Comparison of ENCODE assay signal across 1 cellular context in genomic region chr17:32755045-32755805, GRCh38.
TF ChIP-seq lines count a peak whose summit lies in the region.

No MANE protein-coding gene starts in this region.

TF ChIP-seq in K562, 482 proteins besides CTCF, POLR2A, EP300 and RAD21 (continued from another document):
- TF ChIP-seq PRDM10 (IDR thresholded peaks at IDR 0.05; ENCODE audit: partially characterized antibody), result no peak
- no peak for TF ChIP-seq SIN3A (IDR thresholded peaks at IDR 0.05; ENCODE audit: borderline replicate concordance in 2 of 2, control insufficient read depth in 1 of 2, low read depth in 2 of 2, low read length in 2 of 2)
- no peak for TF ChIP-seq ZNF41 (CRISPR knock-in tag; conservative IDR thresholded peaks at IDR 0.05)
- TF ChIP-seq RFX1 (IDR thresholded peaks at IDR 0.05), result no peak
- TF ChIP-seq RAD51 (IDR thresholded peaks at IDR 0.05; ENCODE audit: borderline replicate concordance, low read depth), result peak; percentile 42; the same call in 1 of the 2 replicates
- no peak for TF ChIP-seq THAP7 (CRISPR knock-in tag; IDR thresholded peaks at IDR 0.05)
- TF ChIP-seq BACH1 (tag; IDR thresholded peaks at IDR 0.05), result no peak
- TF ChIP-seq JUN (IDR thresholded peaks at IDR 0.05; ENCODE audit: borderline replicate concordance, low read depth, low read length), result peak; percentile 82; the same call in 1 of the 2 replicates
- no peak for TF ChIP-seq JUN (CRISPR knock-in tag; IDR thresholded peaks at IDR 0.05; ENCODE audit: borderline replicate concordance)
- peak; percentile 42 for TF ChIP-seq SMC3 (conservative IDR thresholded peaks at IDR 0.05; ENCODE audit: insufficient read depth, low read depth, low read length)
- TF ChIP-seq ESRRB (CRISPR knock-in tag; IDR thresholded peaks at IDR 0.05; ENCODE audit: borderline replicate concordance), result no peak
- peak; percentile 21; the same call in 1 of the 2 replicates for TF ChIP-seq DEAF1 (CRISPR knock-in tag; IDR thresholded peaks at IDR 0.05)
- TF ChIP-seq ZBTB49 (CRISPR knock-in tag; IDR thresholded peaks at IDR 0.05; ENCODE audit: borderline replicate concordance), result no peak
- no peak for TF ChIP-seq NKRF (IDR thresholded peaks at IDR 0.05; ENCODE audit: borderline replicate concordance)
- no peak for TF ChIP-seq POLR2B (IDR thresholded peaks at IDR 0.05; ENCODE audit: low read depth, partially characterized antibody)
- TF ChIP-seq POLR3A (IDR thresholded peaks at IDR 0.05; ENCODE audit: borderline replicate concordance, extremely low read depth, insufficient read depth, insufficient read length), result no peak
- no peak for TF ChIP-seq STAT6 (CRISPR knock-in tag; IDR thresholded peaks at IDR 0.05)
- TF ChIP-seq ZNF239 (CRISPR knock-in tag; IDR thresholded peaks at IDR 0.05), result no peak
- TF ChIP-seq ZNF140 (CRISPR knock-in tag; IDR thresholded peaks at IDR 0.05), result no peak
- TF ChIP-seq LARP7 (IDR thresholded peaks at IDR 0.05), result no peak
- TF ChIP-seq ZBTB40 (IDR thresholded peaks at IDR 0.05), result no peak
- no peak for TF ChIP-seq ZBTB40 (CRISPR knock-in tag; IDR thresholded peaks at IDR 0.05)
- TF ChIP-seq SAFB2 (IDR thresholded peaks at IDR 0.05; ENCODE audit: borderline replicate concordance, low read depth, low read length, severe bottlenecking), result no peak
- TF ChIP-seq FOXJ2 (tag; IDR thresholded peaks at IDR 0.05), result no peak
- no peak for TF ChIP-seq RBM34 (IDR thresholded peaks at IDR 0.05; ENCODE audit: borderline replicate concordance, insufficient read depth, low read length)
TF ChIP-seq in K562: peak in this region for 14.
